Comparison of ENCODE assay signal across 19 cellular contexts in the genomic region with DNA sequence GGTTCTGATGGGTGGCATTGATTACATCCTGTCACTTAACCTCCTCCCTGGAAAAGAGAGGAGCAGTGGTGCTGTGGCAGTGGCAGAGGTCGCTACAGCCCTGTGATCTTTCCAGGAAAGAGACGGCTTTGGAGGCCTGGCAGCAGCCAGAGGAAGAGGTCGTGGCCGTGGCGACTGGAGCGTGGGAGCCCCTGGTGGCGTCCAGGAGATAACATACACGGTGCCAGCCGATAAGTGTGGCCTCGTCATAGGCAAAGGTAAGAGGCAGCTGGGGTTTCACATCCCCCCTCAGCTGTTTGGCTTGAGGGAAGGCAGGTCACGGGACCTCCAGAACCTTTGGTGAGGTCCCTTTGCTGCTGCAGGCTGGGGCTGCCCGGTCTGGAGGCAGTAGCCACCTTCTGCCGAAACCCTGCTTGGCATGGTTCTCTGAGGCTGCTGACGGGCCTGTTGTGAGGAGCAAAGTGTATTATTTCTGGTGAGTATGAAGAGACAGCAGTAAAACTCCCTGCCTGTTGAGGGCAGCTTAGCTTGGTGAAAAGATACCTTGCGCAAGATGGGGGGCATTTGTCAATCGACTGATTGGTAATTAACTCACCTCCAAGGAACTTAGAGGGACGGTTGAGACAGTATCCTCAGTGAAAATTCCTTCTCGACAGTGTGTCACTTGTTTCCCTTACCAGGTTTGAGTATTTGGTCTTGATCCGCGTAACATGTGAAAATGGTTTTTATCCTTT. TPM values are rescaled to one million over a fixed set of nuclear protein-coding genes. Genes with fewer than 3 reads are reported as not detected.
A peak's percentile ranks its signal among the peaks of the same experiment; 100 is the strongest.
DNase-seq lines count a peak whose midpoint lies in the region; ATAC-seq and TF ChIP-seq lines count a peak whose summit lies in the region.
"Had no signal": no experiment of that assay in that cellular context is flagged by ENCODE, and none has a peak within 500 bp of the region (broad histone marks: within the 10 kb centered on the region; RNA-seq: fewer than 3 reads in every experiment).

No MANE protein-coding gene starts in this region.

- peak; percentile 83 to 95 (median 90) for ATAC-seq in right lobe of liver
- ATAC-seq: left lung had no signal

- no peak overlapping the region for H3K27ac ChIP-seq in right lobe of liver
- H3K27ac ChIP-seq: breast epithelium, left lung, prostate gland, vagina had no signal

- H3K4me1 ChIP-seq in right lobe of liver, result peaks cover 0 to 8% (median 0%) of the 10 kb centered on the region in 4 donors
- H3K4me1 ChIP-seq: breast epithelium, left lung, prostate gland, vagina had no signal

- no TSS peak for BruUV-seq in Calu3 (replicated peaks; lab: Mats Ljungman, UMichigan)

- no peak overlapping the region for H3K4me3 ChIP-seq in right lobe of liver
- H3K4me3 ChIP-seq: breast epithelium, left lung, prostate gland, vagina had no signal

- intact Hi-C loops in right lobe of liver (cut with DNase I), result no loop called here
- intact Hi-C loops in Calu3 (cut with micrococcal nuclease; ENCODE audit: unreplicated experiment), result no loop called here

- no peak for DNase-seq in AG09319 (ENCODE audit: extremely low read depth, low read depth)
- DNase-seq in HFFc6, result no peak
- peak; percentile 10 for DNase-seq in dermis blood vessel endothelial cell
- DNase-seq in right lobe of liver, result peak; percentile 60 to 75 (median 68)
- DNase-seq in Calu3, result no peak
- DNase-seq in cerebellar nuclear complex (lab: John Stamatoyannopoulos, UW), result no peak
- no peak for DNase-seq in inferior parietal cortex (ENCODE audit: extremely low spot score)
- no peak for DNase-seq in activated CD8-positive, alpha-beta memory T cell treated with anti-CD3 and anti-CD28 coated beads, Interleukin-2, amount 50 U/mL, for 48 hours
- DNase-seq: activated naive CD4-positive, alpha-beta T cell treated with anti-CD3 and anti-CD28 coated beads, Interleukin-2, amount 10 ng/mL, durations not matched to agents 7 days and 5 days; AML-193; DMS153; left lung; NCI-H146; NCI-H526 treated with DMSO at 0.1 percent for 48 hours; SW 1271 had no signal

- H3K4me1 Mint-ChIP-seq in HFFc6 (ENCODE audit: low read depth) (no peaks in the 10 kb centered on the region), Calu3 (ENCODE audit: low read depth, unreplicated experiment) (no peaks in the 10 kb centered on the region)
- H3K4me1 Mint-ChIP-seq: activated naive CD4-positive, alpha-beta T cell treated with anti-CD3 and anti-CD28 coated beads, Interleukin-2, amount 10 ng/mL, durations not matched to agents 7 days and 5 days had no signal

- peak; percentile 1; the same call in 1 of the 2 replicates for TF ChIP-seq CTCF in AG09319 (IDR thresholded peaks at IDR 0.05; ENCODE audit: low read depth, low read length)
- TF ChIP-seq CTCF in HFFc6 (IDR thresholded peaks at IDR 0.05), result peak; percentile 34
- TF ChIP-seq CTCF in right lobe of liver (IDR thresholded peaks at IDR 0.05), result peak; percentile 21 to 51 (median 32)
- TF ChIP-seq CTCF in Calu3 (IDR thresholded peaks at IDR 0.05; ENCODE audit: unreplicated experiment), result no peak

- H3K9me3 ChIP-seq in right lobe of liver, result no peaks in the 10 kb centered on the region
- H3K9me3 ChIP-seq: breast epithelium, left lung, prostate gland, vagina had no signal

- H3K27ac Mint-ChIP-seq in HFFc6 (no peak overlapping the region), Calu3 (ENCODE audit: unreplicated experiment) (no peak overlapping the region)
- H3K27ac Mint-ChIP-seq: activated naive CD4-positive, alpha-beta T cell treated with anti-CD3 and anti-CD28 coated beads, Interleukin-2, amount 10 ng/mL, durations not matched to agents 7 days and 5 days had no signal

- H3K9me3 Mint-ChIP-seq in HFFc6 (no peaks in the 10 kb centered on the region), Calu3 (ENCODE audit: low read depth, unreplicated experiment) (no peaks in the 10 kb centered on the region)
- H3K9me3 Mint-ChIP-seq: activated naive CD4-positive, alpha-beta T cell treated with anti-CD3 and anti-CD28 coated beads, Interleukin-2, amount 10 ng/mL, durations not matched to agents 7 days and 5 days had no signal

- no peaks in the 10 kb centered on the region for H3K27me3 ChIP-seq in right lobe of liver
- H3K27me3 ChIP-seq: breast epithelium, left lung, vagina had no signal

- H3K27me3 Mint-ChIP-seq in HFFc6 (ENCODE audit: insufficient read depth), result no peaks in the 10 kb centered on the region; the same call in 1 of the 2 replicates
- no peaks in the 10 kb centered on the region for H3K27me3 Mint-ChIP-seq in Calu3 (ENCODE audit: unreplicated experiment)
- H3K27me3 Mint-ChIP-seq: activated naive CD4-positive, alpha-beta T cell treated with anti-CD3 and anti-CD28 coated beads, Interleukin-2, amount 10 ng/mL, durations not matched to agents 7 days and 5 days had no signal

- H3K36me3 Mint-ChIP-seq in HFFc6 (ENCODE audit: low read depth) (peaks cover 14% of the 10 kb centered on the region; the same call in 1 of the 2 replicates), Calu3 (ENCODE audit: insufficient read depth, unreplicated experiment) (peaks cover 24% of the 10 kb centered on the region)

- 60% methylated on average over 8 of the region's 20 CpGs for whole genome bisulfite sequencing in right lobe of liver (ENCODE audit: insufficient coverage, low coverage, low lambda C conversion rate, missing lambda C conversion rate)

- peaks cover 0 to 79% (median 36%) of the 10 kb centered on the region in 4 donors for H3K36me3 ChIP-seq in right lobe of liver

- CTCF ChIA-PET in Calu3 (lab: Charles Lee), result no interaction called here

- H3K4me3 Mint-ChIP-seq in HFFc6, result no peak overlapping the region
- H3K4me3 Mint-ChIP-seq in Calu3 (ENCODE audit: low read depth, unreplicated experiment), result no peak overlapping the region
- H3K4me3 Mint-ChIP-seq: activated naive CD4-positive, alpha-beta T cell treated with anti-CD3 and anti-CD28 coated beads, Interleukin-2, amount 10 ng/mL, durations not matched to agents 7 days and 5 days had no signal

- no peak for TF ChIP-seq POLR2A in right lobe of liver (IDR thresholded peaks at IDR 0.05)

RNA-seq across cellular contexts. Expression of a gene that starts 38.0 kb away (rescaled TPM):
- total RNA-seq in HFFc6 (2021; fragmentation: NEBNext Ultra II Directional; extraction: Animal tissue kit (Norgen Biotek cat#: 25700)), result under 1 TPM in 3 of 6 experiments, not detected in 3; 0.10 to 0.17 (median 0.12) TPM
- total RNA-seq in dermis blood vessel endothelial cell, result not detected in 2 replicates
- under 1 TPM in 1 of 6 experiments, not detected in 5; 0.15 TPM for total RNA-seq in right lobe of liver
- not detected in 2 replicates for total RNA-seq in Calu3 (2022)
- total RNA-seq: breast epithelium, left lung, myocyte, prostate gland, vagina had no signal

RNA-seq across cellular contexts. Expression of a gene that starts 47.0 kb away (rescaled TPM):
- total RNA-seq in HFFc6 (2021; fragmentation: NEBNext Ultra II Directional; extraction: Animal tissue kit (Norgen Biotek cat#: 25700)), result 10 to 100 TPM; 60.6 to 65.9 (median 63.1) TPM
- total RNA-seq in dermis blood vessel endothelial cell (27.4 and 38.7 TPM in 2 replicates), right lobe of liver (10 to 100 TPM; 21.3 to 35.7 (median 25.2) TPM), Calu3 (2022) (46.7 and 51.0 TPM in 2 replicates)

Comparison
In these comparisons a context has a peak if more than half of its experiments do, and no peak if none do; other contexts are left out.
1. DNase-seq: peak in dermis blood vessel endothelial cell (single experiment) and right lobe of liver (3 of 3); none in AG09319 (single experiment), HFFc6 (single experiment), Calu3 (single experiment), cerebellar nuclear complex (0 of 2), inferior parietal cortex (single experiment) and activated CD8-positive, alpha-beta memory T cell treated with anti-CD3 and anti-CD28 coated beads, Interleukin-2, amount 50 U/mL, for 48 hours (single experiment).